8 cellular contexts compared by ENCODE assay signal in genomic region chr15:73873889-73874511, GRCh38. TPM values are rescaled to one million over a fixed set of nuclear protein-coding genes. Genes with fewer than 3 reads are reported as not detected.
DNase-seq lines count a peak whose midpoint lies in the region; ATAC-seq and TF ChIP-seq lines count a peak whose summit lies in the region.

No MANE protein-coding gene starts in this region.

- no peak overlapping the region for H3K9ac ChIP-seq in Karpas-422 (ENCODE audit: low read length)

- H3K9me3 ChIP-seq in Karpas-422 (ENCODE audit: low read length) (no peaks in the 10 kb centered on the region), osteoblast (ENCODE audit: low read depth, low read length) (no peaks in the 10 kb centered on the region)

- TF ChIP-seq CTCF in epithelial cell of esophagus (IDR thresholded peaks at IDR 0.05; ENCODE audit: insufficient read depth, low read depth, low read length, missing control alignments) (peak; percentile 67), osteoblast (IDR thresholded peaks at IDR 0.05; ENCODE audit: extremely low read depth, low read depth, low read length) (peak; percentile 70)

- peaks cover 53% of the 10 kb centered on the region for H3K27me3 Mint-ChIP-seq in activated CD8-positive, alpha-beta memory T cell treated with anti-CD3 and anti-CD28 coated beads, Interleukin-2, amount 10 ng/mL, durations not matched to agents 7 days and 5 days

- CTCF ChIA-PET in activated CD8-positive, alpha-beta memory T cell treated with anti-CD3 and anti-CD28 coated beads, Interleukin-2, amount 10 ng/mL, durations not matched to agents 7 days and 5 days (lab: Charles Lee): interaction anchor here (0.7 to 6.9 kb wide), 34 partner anchors 9 to 196 kb away, joined by 3 to 122 read pairs (median 4); partner anchors contain the start of gene LOXL1

- H3K4me3 ChIP-seq in Karpas-422 (ENCODE audit: low read length) (no peak overlapping the region), epithelial cell of esophagus (ENCODE audit: low read length) (no peak overlapping the region), osteoblast (ENCODE audit: insufficient read depth, low read length) (no peak overlapping the region)

- peaks cover 10% of the 10 kb centered on the region for H3K4me1 Mint-ChIP-seq in activated CD8-positive, alpha-beta memory T cell treated with anti-CD3 and anti-CD28 coated beads, Interleukin-2, amount 10 ng/mL, durations not matched to agents 7 days and 5 days

- H3K4me3 Mint-ChIP-seq in activated CD8-positive, alpha-beta memory T cell treated with anti-CD3 and anti-CD28 coated beads, Interleukin-2, amount 10 ng/mL, durations not matched to agents 7 days and 5 days: no peak overlapping the region

- H3K4me1 ChIP-seq in Karpas-422 (ENCODE audit: low read length) (no peaks in the 10 kb centered on the region), osteoblast (ENCODE audit: insufficient read depth, low read length) (peaks cover 10% of the 10 kb centered on the region)

- ATAC-seq in activated CD8-positive, alpha-beta memory T cell treated with anti-CD3 and anti-CD28 coated beads, Interleukin-2, amount 10 ng/mL, durations not matched to agents 7 days and 5 days: peak; percentile 57
- no peak for ATAC-seq in HG02642 (IDR thresholded peaks at IDR 0.05; ENCODE audit: poor library complexity, unreplicated experiment)
- no peak for ATAC-seq in HG03097 (IDR thresholded peaks at IDR 0.05; ENCODE audit: low FRiP score, unreplicated experiment)

- no peak overlapping the region for H3K27ac Mint-ChIP-seq in activated CD8-positive, alpha-beta memory T cell treated with anti-CD3 and anti-CD28 coated beads, Interleukin-2, amount 10 ng/mL, durations not matched to agents 7 days and 5 days

- H3K4me2 ChIP-seq in Karpas-422 (ENCODE audit: low read depth, low read length, poor library complexity, severe bottlenecking): no peak overlapping the region
- no peak overlapping the region for H3K4me2 ChIP-seq in osteoblast (ENCODE audit: insufficient read depth, low read length)

- H4K20me1 ChIP-seq in Karpas-422 (ENCODE audit: insufficient read depth, low read depth, low read length): no peaks in the 10 kb centered on the region
- no peaks in the 10 kb centered on the region for H4K20me1 ChIP-seq in osteoblast (ENCODE audit: insufficient read depth, low read length)

- H3K79me2 ChIP-seq in Karpas-422 (ENCODE audit: low read length) (no peaks in the 10 kb centered on the region), osteoblast (ENCODE audit: insufficient read depth, low read length) (no peaks in the 10 kb centered on the region)

- H2AFZ ChIP-seq in Karpas-422 (ENCODE audit: low read length) (no peak overlapping the region), osteoblast (ENCODE audit: low read length) (no peak overlapping the region)

- no peak overlapping the region for H3K27ac ChIP-seq in Karpas-422 (ENCODE audit: low read length)
- no peak overlapping the region for H3K27ac ChIP-seq in osteoblast (ENCODE audit: low read depth, low read length)

- H3K36me3 Mint-ChIP-seq in activated CD8-positive, alpha-beta memory T cell treated with anti-CD3 and anti-CD28 coated beads, Interleukin-2, amount 10 ng/mL, durations not matched to agents 7 days and 5 days: no peaks in the 10 kb centered on the region

- DNase-seq in activated CD8-positive, alpha-beta memory T cell treated with anti-CD3 and anti-CD28 coated beads, Interleukin-2, amount 10 ng/mL, durations not matched to agents 7 days and 5 days: peak; percentile 57
- no peak for DNase-seq in activated CD8-positive, alpha-beta memory T cell treated with anti-CD3 and anti-CD28 coated beads for 24 hours
- peak; percentile 79 for DNase-seq in Karpas-422
- peak; percentile 57 for DNase-seq in SKM-1 treated with dmso at 0.1 percent for 144 hours (lab: John Stamatoyannopoulos, UW; ENCODE audit: unreplicated experiment)
- peak; percentile 67 for DNase-seq in epithelial cell of esophagus (ENCODE audit: low read depth)
- DNase-seq in osteoblast (ENCODE audit: insufficient read length, low spot score, missing footprints): no peak

- H3K36me3 ChIP-seq in Karpas-422 (ENCODE audit: insufficient read depth, low read length): no peaks in the 10 kb centered on the region
- H3K36me3 ChIP-seq in osteoblast (ENCODE audit: insufficient read depth, low read length): no peaks in the 10 kb centered on the region

- H3K27me3 ChIP-seq in Karpas-422 (ENCODE audit: low read length) (no peaks in the 10 kb centered on the region), osteoblast (ENCODE audit: insufficient read depth, low read length) (peaks cover 10% of the 10 kb centered on the region)

- H3K9me3 Mint-ChIP-seq in activated CD8-positive, alpha-beta memory T cell treated with anti-CD3 and anti-CD28 coated beads, Interleukin-2, amount 10 ng/mL, durations not matched to agents 7 days and 5 days (ENCODE audit: low read depth): no peaks in the 10 kb centered on the region

- no peaks in the 10 kb centered on the region for H3K9me2 ChIP-seq in Karpas-422 (replicated peaks; ENCODE audit: insufficient read depth, low read length)

RNA-seq across cellular contexts. Expression of gene TBC1D21, which starts 0.6 kb away (rescaled TPM):
- total RNA-seq in activated CD8-positive, alpha-beta memory T cell treated with anti-CD3 and anti-CD28 coated beads, Interleukin-2, amount 10 ng/mL, durations not matched to agents 7 days and 5 days: not detected
- total RNA-seq in Karpas-422 (2014; rRNA removed; shearing (Covaris generic); ENCODE audit: low replicate concordance): not detected in 2 replicates
- not detected in 2 replicates for total RNA-seq in osteoblast

RNA-seq across cellular contexts. Expression of gene LOXL1, which starts 52.3 kb away (rescaled TPM):
- 1 to 10 TPM; 1.8 to 8.6 TPM for total RNA-seq in activated CD8-positive, alpha-beta memory T cell treated with anti-CD3 and anti-CD28 coated beads, Interleukin-2, amount 10 ng/mL, durations not matched to agents 7 days and 5 days
- not detected in 2 replicates for total RNA-seq in Karpas-422 (2014; rRNA removed; shearing (Covaris generic); ENCODE audit: low replicate concordance)
- total RNA-seq in osteoblast: 246 and 264 TPM in 2 replicates

Comparison
In these comparisons a context has a peak if more than half of its experiments do, and no peak if none do; other contexts are left out.
1. DNase-seq: peak in activated CD8-positive, alpha-beta memory T cell treated with anti-CD3 and anti-CD28 coated beads, Interleukin-2, amount 10 ng/mL, durations not matched to agents 7 days and 5 days (single experiment), Karpas-422 (single experiment), SKM-1 treated with dmso at 0.1 percent for 144 hours (single experiment) and epithelial cell of esophagus (single experiment); none in activated CD8-positive, alpha-beta memory T cell treated with anti-CD3 and anti-CD28 coated beads for 24 hours (single experiment) and osteoblast (single experiment).
2. RNA of gene LOXL1, which starts 52.3 kb away (total RNA-seq): 246 to 264 TPM in osteoblast; 1.8 to 8.6 TPM in activated CD8-positive, alpha-beta memory T cell treated with anti-CD3 and anti-CD28 coated beads, Interleukin-2, amount 10 ng/mL, durations not matched to agents 7 days and 5 days and not detected in Karpas-422; every median in the first group is over 10 times any median in the second.